1 cellular context compared by ENCODE assay signal in the genomic region with DNA sequence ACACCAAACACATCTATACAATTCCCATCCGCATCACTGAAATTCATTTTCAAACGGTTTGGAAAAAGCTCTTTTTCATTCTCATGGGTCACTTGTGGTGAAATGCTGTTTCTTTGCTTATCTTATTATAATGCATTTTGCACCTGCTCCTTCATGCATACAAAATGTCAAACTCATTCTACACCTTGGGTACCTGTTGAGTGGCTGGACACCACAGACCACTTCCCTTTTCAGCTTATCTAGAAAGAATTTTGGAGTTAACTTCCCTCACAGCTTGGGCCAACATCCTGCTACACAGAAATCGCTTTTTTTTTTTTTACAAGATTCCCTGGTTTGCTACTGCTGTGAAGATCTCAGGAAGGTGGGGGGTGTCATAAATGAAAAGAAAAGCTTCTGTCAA.
A peak's percentile ranks its signal among the peaks of the same experiment; 100 is the strongest.
TF ChIP-seq lines count a peak whose summit lies in the region.

No MANE protein-coding gene starts in this region.

TF ChIP-seq in GM12878, 131 proteins besides CTCF, POLR2A, EP300 and RAD21:
- TF ChIP-seq, protein P1, sequence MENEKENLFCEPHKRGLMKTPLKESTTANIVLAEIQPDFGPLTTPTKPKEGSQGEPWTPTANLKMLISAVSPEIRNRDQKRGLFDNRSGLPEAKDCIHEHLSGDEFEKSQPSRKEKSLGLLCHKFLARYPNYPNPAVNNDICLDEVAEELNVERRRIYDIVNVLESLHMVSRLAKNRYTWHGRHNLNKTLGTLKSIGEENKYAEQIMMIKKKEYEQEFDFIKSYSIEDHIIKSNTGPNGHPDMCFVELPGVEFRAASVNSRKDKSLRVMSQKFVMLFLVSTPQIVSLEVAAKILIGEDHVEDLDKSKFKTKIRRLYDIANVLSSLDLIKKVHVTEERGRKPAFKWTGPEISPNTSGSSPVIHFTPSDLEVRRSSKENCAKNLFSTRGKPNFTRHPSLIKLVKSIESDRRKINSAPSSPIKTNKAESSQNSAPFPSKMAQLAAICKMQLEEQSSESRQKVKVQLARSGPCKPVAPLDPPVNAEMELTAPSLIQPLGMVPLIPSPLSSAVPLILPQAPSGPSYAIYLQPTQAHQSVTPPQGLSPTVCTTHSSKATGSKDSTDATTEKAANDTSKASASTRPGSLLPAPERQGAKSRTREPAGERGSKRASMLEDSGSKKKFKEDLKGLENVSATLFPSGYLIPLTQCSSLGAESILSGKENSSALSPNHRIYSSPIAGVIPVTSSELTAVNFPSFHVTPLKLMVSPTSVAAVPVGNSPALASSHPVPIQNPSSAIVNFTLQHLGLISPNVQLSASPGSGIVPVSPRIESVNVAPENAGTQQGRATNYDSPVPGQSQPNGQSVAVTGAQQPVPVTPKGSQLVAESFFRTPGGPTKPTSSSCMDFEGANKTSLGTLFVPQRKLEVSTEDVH (IDR thresholded peaks at IDR 0.05; ENCODE audit: low read depth, partially characterized antibody) = no peak
- peak; percentile 55 for TF ChIP-seq RUNX3 (IDR thresholded peaks at IDR 0.05; ENCODE audit: low read length)
- no peak for TF ChIP-seq POLR2AphosphoS5 (IDR thresholded peaks at IDR 0.05; ENCODE audit: low read length)
- TF ChIP-seq RFX5 (IDR thresholded peaks at IDR 0.05; ENCODE audit: low read depth, low read length) = no peak
- peak; percentile 72; the same call in 1 of the 2 replicates for TF ChIP-seq SPI1 (IDR thresholded peaks at IDR 0.05; ENCODE audit: borderline replicate concordance, insufficient read depth, low read depth, low read length)
- no peak for TF ChIP-seq NFIC (IDR thresholded peaks at IDR 0.05; ENCODE audit: low read depth, low read length)
